Comparison of ENCODE assay signal across 8 cellular contexts in genomic region chr18:50507120-50507590, GRCh38. TPM values are rescaled to one million over a fixed set of nuclear protein-coding genes. Genes with fewer than 3 reads are reported as not detected.
DNase-seq lines count a peak whose midpoint lies in the region; ATAC-seq, FAIRE-seq and TF ChIP-seq lines count a peak whose summit lies in the region.

No MANE protein-coding gene starts in this region.

- H3K27ac Mint-ChIP-seq in brain = peak overlapping the region in 4 of 5 experiments; percentile 44 to 75 (median 61)

- H3K4me1 Mint-ChIP-seq in brain = peaks cover 14% of the 10 kb centered on the region

- peak; percentile 28 for DNase-seq in GM10266 (ENCODE audit: extremely low spot score)
- peak; percentile 32 for DNase-seq in NCI-H1417 treated with DMSO at 0.1 percent for 48 hours (lab: John Stamatoyannopoulos, UW)
- DNase-seq in kidney tubule cell (ENCODE audit: low spot score) = peak; percentile 49
- DNase-seq in urothelium cell line (ENCODE audit: low spot score) = peak; percentile 49
- no peak for DNase-seq in NCI-H1694 treated with DMSO at 0.1 percent for 48 hours (lab: John Stamatoyannopoulos, UW)

- peak; percentile 49 for TF ChIP-seq CTCF in GM10266 (IDR thresholded peaks at IDR 0.05; ENCODE audit: control insufficient read depth, insufficient read depth, low read depth, missing control alignments)
- TF ChIP-seq CTCF in brain (conservative IDR thresholded peaks at IDR 0.05) = peak; percentile 84 to 93

- H3K36me3 Mint-ChIP-seq in brain = no peaks in the 10 kb centered on the region

- H3K4me3 Mint-ChIP-seq in brain = no peak overlapping the region

- FAIRE-seq in urothelium cell line (lab: Jason Lieb, UNC) = no peak

- ATAC-seq in GM18519 (IDR thresholded peaks at IDR 0.05; ENCODE audit: low FRiP score, unreplicated experiment) (no peak), HG03469 (IDR thresholded peaks at IDR 0.05; ENCODE audit: unreplicated experiment) (no peak)

- H3K9me3 Mint-ChIP-seq in brain = peaks cover 0 to 20% (median 0%) of the 10 kb centered on the region in 5 experiments

- H3K27me3 Mint-ChIP-seq in brain = no peaks in the 10 kb centered on the region

RNA-seq across cellular contexts. Expression of gene MAPK4, which starts 52.7 kb away (rescaled TPM):
- polyA plus RNA-seq in brain (ENCODE audit: insufficient read depth, low read depth, low replicate concordance) = 28.3 TPM
